Comparison of ENCODE assay signal across 11 cellular contexts in the genomic region with DNA sequence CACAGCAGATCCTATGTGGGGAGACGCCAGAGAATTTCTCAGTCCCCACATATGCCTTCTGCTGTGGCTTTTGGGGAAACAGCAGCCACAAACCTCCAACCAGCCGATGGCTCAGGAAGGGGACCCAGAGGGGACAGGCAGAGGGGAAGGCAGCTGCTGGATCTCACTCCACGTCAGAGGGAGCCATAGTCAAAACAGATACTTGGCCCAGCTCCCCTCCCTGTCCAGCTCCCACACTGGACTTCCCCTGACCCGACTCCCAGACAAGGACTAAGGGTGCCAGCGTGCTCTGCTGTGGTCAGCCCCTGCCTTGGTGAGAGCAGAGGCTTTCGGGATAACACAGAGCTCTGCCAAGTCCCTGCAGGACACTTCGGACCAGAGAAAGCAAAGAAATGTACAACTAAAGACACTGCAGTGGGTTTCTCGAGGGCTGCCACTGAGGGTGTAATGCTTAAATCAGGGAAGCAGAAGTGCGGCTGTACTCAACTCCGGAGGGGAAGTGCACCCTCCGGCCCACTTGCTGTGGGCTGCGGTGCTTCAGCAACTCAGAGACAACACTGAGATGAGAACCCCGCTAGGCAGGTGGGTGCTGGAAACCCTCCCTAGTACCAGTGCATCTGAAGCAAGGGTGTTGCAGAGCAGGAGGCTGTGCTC. TPM values are rescaled to one million over a fixed set of nuclear protein-coding genes. Genes with fewer than 3 reads are reported as not detected.
DNase-seq lines count a peak whose midpoint lies in the region; ATAC-seq, FAIRE-seq and TF ChIP-seq lines count a peak whose summit lies in the region.
"Had no signal": no experiment of that assay in that cellular context is flagged by ENCODE, and none has a peak within 500 bp of the region (broad histone marks: within the 10 kb centered on the region; RNA-seq: fewer than 3 reads in every experiment).

No MANE protein-coding gene starts in this region.

- WGBS in aorta, 2 donors: 20 to 22% methylated on average over 13 of the region's 13 CpGs

- H3K4me1 ChIP-seq in breast epithelium (peaks cover 0 to 5% of the 10 kb centered on the region in 2 donors), kidney (ENCODE audit: control insufficient read depth in 1 of 2, insufficient read depth in 1 of 2, low read depth in 1 of 2, low read length in 2 of 2) (peaks cover 3 to 22% of the 10 kb centered on the region in 2 donors), aorta (ENCODE audit: control insufficient read depth in 1 of 2, insufficient read depth in 2 of 2, low read length in 2 of 2) (no peaks in the 10 kb centered on the region)

- H3K27ac Mint-ChIP-seq in MCF 10A (ENCODE audit: low read depth, unreplicated experiment): no peak overlapping the region
- H3K27ac Mint-ChIP-seq in natural killer cell: no peak overlapping the region
- H3K27ac Mint-ChIP-seq: natural killer cell treated with Interleukin-12 subunit alpha and Interleukin-12 subunit beta and Interleukin-15 and Interleukin-18, amount 100 ng/mL, for 72 hours had no signal

- peak; percentile 75 for ATAC-seq in aorta (ENCODE audit: low FRiP score)
- no peak for ATAC-seq in natural killer cell
- ATAC-seq: natural killer cell treated with Interleukin-12 subunit alpha and Interleukin-12 subunit beta and Interleukin-15 and Interleukin-18, amount 100 ng/mL, for 72 hours had no signal

- H3K4me1 Mint-ChIP-seq in MCF 10A (ENCODE audit: insufficient read depth, unreplicated experiment) (no peaks in the 10 kb centered on the region), natural killer cell (no peaks in the 10 kb centered on the region)

- POLR2A ChIA-PET in MCF 10A (lab: Yijun Ruan, JAX): interaction anchor here (0.6 to 0.7 kb wide), 2 partner anchors 45 to 93 kb away, joined by 3 read pairs; no protein-coding TSS in a partner anchor

- intact Hi-C loops in breast epithelium (cut with DNase I; ENCODE audit: low total_unique reads): no loop called here
- intact Hi-C loops in MCF 10A (cut with micrococcal nuclease): no loop called here
- intact Hi-C loops in kidney (cut with DNase I): no loop called here
- intact Hi-C loops in posterior vena cava (cut with DNase I): no loop called here
- intact Hi-C loops in aorta (cut with DNase I): no loop called here
- intact Hi-C loops in natural killer cell (cut with micrococcal nuclease): no loop called here

- no peak for TF ChIP-seq CTCF in breast epithelium (IDR thresholded peaks at IDR 0.05)
- no peak for TF ChIP-seq CTCF in MCF 10A (IDR thresholded peaks at IDR 0.05; ENCODE audit: unreplicated experiment)
- TF ChIP-seq CTCF in kidney (IDR thresholded peaks at IDR 0.05; ENCODE audit: borderline replicate concordance, extremely low read depth, insufficient read depth): no peak
- no peak for TF ChIP-seq CTCF in natural killer cell (IDR thresholded peaks at IDR 0.05)

- no peak overlapping the region for H3K9ac ChIP-seq in kidney (ENCODE audit: low read length in 2 of 2)

- no TSS peak for BruUV-seq in MCF 10A (replicated peaks; lab: Mats Ljungman, UMichigan)

- H3K9me3 Mint-ChIP-seq in MCF 10A (ENCODE audit: unreplicated experiment) (no peaks in the 10 kb centered on the region), natural killer cell (no peaks in the 10 kb centered on the region)
- H3K9me3 Mint-ChIP-seq: natural killer cell treated with Interleukin-12 subunit alpha and Interleukin-12 subunit beta and Interleukin-15 and Interleukin-18, amount 100 ng/mL, for 72 hours had no signal

- H3K27me3 Mint-ChIP-seq in MCF 10A (ENCODE audit: insufficient read depth, unreplicated experiment) (no peaks in the 10 kb centered on the region), natural killer cell (ENCODE audit: low read depth in 2 of 2) (no peaks in the 10 kb centered on the region)
- H3K27me3 Mint-ChIP-seq: natural killer cell treated with Interleukin-12 subunit alpha and Interleukin-12 subunit beta and Interleukin-15 and Interleukin-18, amount 100 ng/mL, for 72 hours had no signal

- TF ChIP-seq POLR2A in breast epithelium (IDR thresholded peaks at IDR 0.05): no peak

- H3K9me3 ChIP-seq in breast epithelium (no peaks in the 10 kb centered on the region), kidney (ENCODE audit: control insufficient read depth in 1 of 2, low read length in 2 of 2) (no peaks in the 10 kb centered on the region), aorta (ENCODE audit: control insufficient read depth, low read length) (no peaks in the 10 kb centered on the region)

- H3K36me3 Mint-ChIP-seq in MCF 10A (ENCODE audit: insufficient read depth, unreplicated experiment): peaks cover 55% of the 10 kb centered on the region
- no peaks in the 10 kb centered on the region for H3K36me3 Mint-ChIP-seq in natural killer cell

- FAIRE-seq in kidney (lab: Jason Lieb, UNC): no peak

- no peak for DNase-seq in breast epithelium (ENCODE audit: low spot score in 2 of 2)
- DNase-seq in MCF 10A (ENCODE audit: unreplicated experiment): no peak
- peak; percentile 92 for DNase-seq in kidney
- peak; percentile 91 for DNase-seq in posterior vena cava (ENCODE audit: low spot score)
- DNase-seq in aorta: peak in 1 of 2 donors; percentile 85
- no peak for DNase-seq in natural killer cell
- DNase-seq in COR-L47 (lab: John Stamatoyannopoulos, UW): no peak
- no peak for DNase-seq in NCI-H1092 treated with DMSO at 0.1 percent for 48 hours (lab: John Stamatoyannopoulos, UW)
- DNase-seq: 8988T, NCI-H446 had no signal

- H3K4me3 Mint-ChIP-seq in MCF 10A (ENCODE audit: unreplicated experiment) (no peak overlapping the region), natural killer cell (no peak overlapping the region)
- H3K4me3 Mint-ChIP-seq: natural killer cell treated with Interleukin-12 subunit alpha and Interleukin-12 subunit beta and Interleukin-15 and Interleukin-18, amount 100 ng/mL, for 72 hours had no signal

- H3K4me3 ChIP-seq in breast epithelium (no peak overlapping the region), kidney (ENCODE audit: low read length in 2 of 2) (no peak overlapping the region), aorta (ENCODE audit: low read length in 2 of 2) (no peak overlapping the region)

- CTCF ChIA-PET in MCF 10A (lab: Yijun Ruan, JAX): interaction anchor here (0.7 to 1.0 kb wide), 2 partner anchors 9 to 562 kb away, joined by 3 to 4 read pairs; no protein-coding TSS in a partner anchor

- no peaks in the 10 kb centered on the region for H3K36me3 ChIP-seq in breast epithelium
- H3K36me3 ChIP-seq in kidney (ENCODE audit: control insufficient read depth in 1 of 2, insufficient read depth in 2 of 2, low read length in 2 of 2): peaks cover 35 to 64% of the 10 kb centered on the region in 2 donors
- H3K36me3 ChIP-seq in aorta (ENCODE audit: control insufficient read depth in 1 of 2, insufficient read depth in 2 of 2, low read length in 1 of 2): peaks cover 0 to 2% of the 10 kb centered on the region in 2 donors

- H3K27ac ChIP-seq in breast epithelium (peak overlapping the region; percentile 13 to 64), kidney (ENCODE audit: low read depth in 2 of 2, low read length in 2 of 2) (peak overlapping the region in 1 of 2 donors; percentile 42), aorta (ENCODE audit: low read depth in 1 of 2, low read length in 2 of 2) (no peak overlapping the region)

- H3K27me3 ChIP-seq in breast epithelium (no peaks in the 10 kb centered on the region), aorta (ENCODE audit: control insufficient read depth in 1 of 2, insufficient read depth in 2 of 2, low read length in 1 of 2) (no peaks in the 10 kb centered on the region)

RNA-seq across cellular contexts. Expression of a gene that starts 47.2 kb away (rescaled TPM):
- 10 to 100 TPM; 49.8 to 92.4 (median 78.0) TPM for total RNA-seq in breast epithelium
- 203 and 244 TPM in 2 replicates for total RNA-seq in MCF 10A (2022)
- total RNA-seq in kidney: 231 TPM
- 83.4 TPM for polyA plus RNA-seq in kidney (ENCODE audit: insufficient read depth, low read depth, low replicate concordance)
- 100 to 1,000 TPM; 128 TPM for total RNA-seq in posterior vena cava
- 100 to 1,000 TPM; 165 to 178 TPM for total RNA-seq in aorta
- polyA plus RNA-seq in aorta: 10 to 100 TPM; 19.3 to 78.6 TPM
- total RNA-seq in natural killer cell: 10 to 100 TPM; 88.3 to 95.4 (median 90.1) TPM

Comparison
In these comparisons a context has a peak if more than half of its experiments do, and no peak if none do; other contexts are left out.
1. DNase-seq: peak in kidney (single experiment) and posterior vena cava (single experiment); none in breast epithelium (0 of 2), MCF 10A (single experiment), natural killer cell (single experiment), COR-L47 (single experiment) and NCI-H1092 treated with DMSO at 0.1 percent for 48 hours (single experiment).
2. H3K27ac ChIP-seq: peak in breast epithelium (2 of 2); none in aorta (0 of 2).